ENCODE assay signal across 1 cellular context in the genomic region with DNA sequence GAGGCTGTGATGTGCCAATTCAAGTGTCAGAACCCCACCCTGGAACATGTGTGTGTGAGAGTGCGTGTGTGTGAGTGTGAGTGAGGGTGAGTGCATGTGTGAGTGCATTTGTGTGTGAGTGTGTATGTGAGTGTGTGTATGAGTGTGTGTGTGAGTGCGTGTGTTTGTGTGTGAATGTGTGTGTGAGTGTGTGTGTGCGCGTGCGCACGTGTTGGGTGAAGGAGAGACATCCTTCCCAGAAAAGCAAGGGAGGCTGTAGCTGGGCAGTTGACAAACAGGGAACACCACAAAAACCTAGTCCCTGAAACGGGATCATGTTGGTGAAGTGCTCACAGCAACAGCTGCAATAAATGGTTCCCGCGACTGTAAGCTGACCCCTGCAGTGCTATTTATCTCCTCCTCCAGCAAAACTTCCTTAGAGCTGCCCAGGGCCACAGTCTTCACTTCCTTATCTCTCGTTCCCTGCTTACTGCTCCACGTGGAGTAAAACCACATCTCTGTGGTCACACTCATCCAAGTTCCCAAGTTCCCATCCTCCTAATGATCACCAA.
A peak's percentile ranks its signal among the peaks of the same experiment; 100 is the strongest.
TF ChIP-seq lines count a peak whose summit lies in the region.

No MANE protein-coding gene starts in this region.

TF ChIP-seq in HepG2, 621 proteins besides CTCF, POLR2A, EP300 and RAD21:
- TF ChIP-seq, protein P1, sequence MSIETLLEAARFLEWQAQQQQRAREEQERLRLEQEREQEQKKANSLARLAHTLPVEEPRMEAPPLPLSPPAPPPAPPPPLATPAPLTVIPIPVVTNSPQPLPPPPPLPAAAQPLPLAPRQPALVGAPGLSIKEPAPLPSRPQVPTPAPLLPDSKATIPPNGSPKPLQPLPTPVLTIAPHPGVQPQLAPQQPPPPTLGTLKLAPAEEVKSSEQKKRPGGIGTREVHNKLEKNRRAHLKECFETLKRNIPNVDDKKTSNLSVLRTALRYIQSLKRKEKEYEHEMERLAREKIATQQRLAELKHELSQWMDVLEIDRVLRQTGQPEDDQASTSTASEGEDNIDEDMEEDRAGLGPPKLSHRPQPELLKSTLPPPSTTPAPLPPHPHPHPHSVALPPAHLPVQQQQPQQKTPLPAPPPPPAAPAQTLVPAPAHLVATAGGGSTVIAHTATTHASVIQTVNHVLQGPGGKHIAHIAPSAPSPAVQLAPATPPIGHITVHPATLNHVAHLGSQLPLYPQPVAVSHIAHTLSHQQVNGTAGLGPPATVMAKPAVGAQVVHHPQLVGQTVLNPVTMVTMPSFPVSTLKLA (IDR thresholded peaks at IDR 0.05), result 0 out of 2 replicates have a peak, but pooled peaks have one; percentile 39
- TF ChIP-seq SMYD3 (CRISPR knock-in tag; IDR thresholded peaks at IDR 0.05) (no peak), MED13 (CRISPR knock-in tag; IDR thresholded peaks at IDR 0.05) (no peak), TCF7L2 (IDR thresholded peaks at IDR 0.05; ENCODE audit: low read depth, low read length) (no peak), AKAP8 (CRISPR knock-in tag; IDR thresholded peaks at IDR 0.05) (no peak)
- TF ChIP-seq, protein P2, sequence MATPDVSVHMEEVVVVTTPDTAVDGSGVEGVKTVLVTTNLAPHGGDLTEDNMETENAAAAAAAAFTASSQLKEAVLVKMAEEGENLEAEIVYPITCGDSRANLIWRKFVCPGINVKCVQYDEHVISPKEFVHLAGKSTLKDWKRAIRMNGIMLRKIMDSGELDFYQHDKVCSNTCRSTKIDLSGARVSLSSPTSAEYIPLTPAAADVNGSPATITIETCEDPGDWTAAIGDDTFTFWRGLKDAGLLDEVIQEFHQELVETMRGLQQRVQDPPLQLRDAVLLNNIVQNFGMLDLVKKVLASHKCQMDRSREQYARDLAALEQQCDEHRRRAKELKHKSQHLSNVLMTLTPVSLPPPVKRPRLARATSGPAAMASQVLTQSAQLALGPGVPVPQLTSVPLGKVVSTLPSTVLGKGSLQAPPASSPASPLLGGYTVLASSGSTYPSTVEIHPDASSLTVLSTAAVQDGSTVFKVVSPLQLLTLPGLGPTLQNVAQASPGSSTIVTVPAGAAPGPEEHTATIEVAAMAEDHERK (CRISPR knock-in tag; IDR thresholded peaks at IDR 0.05; ENCODE audit: low read depth), result no peak
- TF ChIP-seq, protein P3, sequence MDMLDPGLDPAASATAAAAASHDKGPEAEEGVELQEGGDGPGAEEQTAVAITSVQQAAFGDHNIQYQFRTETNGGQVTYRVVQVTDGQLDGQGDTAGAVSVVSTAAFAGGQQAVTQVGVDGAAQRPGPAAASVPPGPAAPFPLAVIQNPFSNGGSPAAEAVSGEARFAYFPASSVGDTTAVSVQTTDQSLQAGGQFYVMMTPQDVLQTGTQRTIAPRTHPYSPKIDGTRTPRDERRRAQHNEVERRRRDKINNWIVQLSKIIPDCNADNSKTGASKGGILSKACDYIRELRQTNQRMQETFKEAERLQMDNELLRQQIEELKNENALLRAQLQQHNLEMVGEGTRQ (IDR thresholded peaks at IDR 0.05; ENCODE audit: low read depth, low read length), result no peak
- TF ChIP-seq, protein P3 (CRISPR knock-in tag; IDR thresholded peaks at IDR 0.05; ENCODE audit: borderline replicate concordance), result no peak
- TF ChIP-seq, protein P4, sequence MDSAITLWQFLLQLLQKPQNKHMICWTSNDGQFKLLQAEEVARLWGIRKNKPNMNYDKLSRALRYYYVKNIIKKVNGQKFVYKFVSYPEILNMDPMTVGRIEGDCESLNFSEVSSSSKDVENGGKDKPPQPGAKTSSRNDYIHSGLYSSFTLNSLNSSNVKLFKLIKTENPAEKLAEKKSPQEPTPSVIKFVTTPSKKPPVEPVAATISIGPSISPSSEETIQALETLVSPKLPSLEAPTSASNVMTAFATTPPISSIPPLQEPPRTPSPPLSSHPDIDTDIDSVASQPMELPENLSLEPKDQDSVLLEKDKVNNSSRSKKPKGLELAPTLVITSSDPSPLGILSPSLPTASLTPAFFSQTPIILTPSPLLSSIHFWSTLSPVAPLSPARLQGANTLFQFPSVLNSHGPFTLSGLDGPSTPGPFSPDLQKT (CRISPR knock-in tag; IDR thresholded peaks at IDR 0.05; ENCODE audit: borderline replicate concordance), result no peak
